Comparison of ENCODE assay signal across 8 cellular contexts in genomic region chr13:27476943-27477681, GRCh38. TPM values are rescaled to one million over a fixed set of nuclear protein-coding genes. Genes with fewer than 3 reads are reported as not detected.
DNase-seq lines count a peak whose midpoint lies in the region; ATAC-seq and TF ChIP-seq lines count a peak whose summit lies in the region.

No MANE protein-coding gene starts in this region.

- H3K27ac Mint-ChIP-seq in activated T-helper 1 cell treated with anti-CD3 and anti-CD28 coated beads, Interleukin-12 subunit alpha, Interleukin-12 subunit beta, Interleukin-2, Interleukin-4 antibody, amounts not matched to agents 30 ng/mL and 10 ng/mL and 1 ng/mL, durations not matched to agents 14 hours and 24 hours and 36 hours, result no peak overlapping the region

- H3K27me3 ChIP-seq in colonic mucosa, result no peaks in the 10 kb centered on the region

- H3K27me3 Mint-ChIP-seq in activated T-helper 1 cell treated with anti-CD3 and anti-CD28 coated beads, Interleukin-12 subunit alpha, Interleukin-12 subunit beta, Interleukin-2, Interleukin-4 antibody, amounts not matched to agents 30 ng/mL and 10 ng/mL and 1 ng/mL, durations not matched to agents 14 hours and 24 hours and 36 hours (ENCODE audit: insufficient read depth), result peaks cover 2% of the 10 kb centered on the region

- intact Hi-C loops in colonic mucosa (cut with DNase I), result no loop called here
- intact Hi-C loops in activated T-helper 1 cell treated with anti-CD3 and anti-CD28 coated beads, Interleukin-12 subunit alpha, Interleukin-12 subunit beta, Interleukin-2, Interleukin-4 antibody, amounts not matched to agents 30 ng/mL and 10 ng/mL and 1 ng/mL, durations not matched to agents 14 hours and 24 hours and 36 hours (cut with micrococcal nuclease), result no loop called here

- DNase-seq in NCI-H1105 treated with DMSO at 0.1 percent for 48 hours (lab: John Stamatoyannopoulos, UW) (peak; percentile 42), NCI-H1105 (lab: John Stamatoyannopoulos, UW) (no peak), NCI-H1436 (lab: John Stamatoyannopoulos, UW) (peak; percentile 45), coronary artery (ENCODE audit: low spot score) (peak; percentile 38), stromal cell of bone marrow (ENCODE audit: low read depth) (peak; percentile 38), colonic mucosa (no peak)
- DNase-seq in activated T-helper 1 cell treated with anti-CD3 and anti-CD28 coated beads, Interleukin-12 subunit alpha, Interleukin-12 subunit beta, Interleukin-2, Interleukin-4 antibody, amounts not matched to agents 30 ng/mL and 10 ng/mL and 1 ng/mL, durations not matched to agents 14 hours and 24 hours and 36 hours (ENCODE audit: low spot score), result no peak

- TF ChIP-seq CTCF in coronary artery (IDR thresholded peaks at IDR 0.05) (no peak), colonic mucosa (IDR thresholded peaks at IDR 0.05) (no peak)

- peaks cover 22% of the 10 kb centered on the region for H3K4me1 Mint-ChIP-seq in activated T-helper 1 cell treated with anti-CD3 and anti-CD28 coated beads, Interleukin-12 subunit alpha, Interleukin-12 subunit beta, Interleukin-2, Interleukin-4 antibody, amounts not matched to agents 30 ng/mL and 10 ng/mL and 1 ng/mL, durations not matched to agents 14 hours and 24 hours and 36 hours (ENCODE audit: low read depth)

- no peak overlapping the region for H3K27ac ChIP-seq in coronary artery
- H3K27ac ChIP-seq in colonic mucosa, result no peak overlapping the region

- H3K4me1 ChIP-seq in colonic mucosa, result no peaks in the 10 kb centered on the region

- H3K4me3 Mint-ChIP-seq in activated T-helper 1 cell treated with anti-CD3 and anti-CD28 coated beads, Interleukin-12 subunit alpha, Interleukin-12 subunit beta, Interleukin-2, Interleukin-4 antibody, amounts not matched to agents 30 ng/mL and 10 ng/mL and 1 ng/mL, durations not matched to agents 14 hours and 24 hours and 36 hours, result no peak overlapping the region

- H3K36me3 ChIP-seq in colonic mucosa, result no peaks in the 10 kb centered on the region

- no peaks in the 10 kb centered on the region for H3K36me3 Mint-ChIP-seq in activated T-helper 1 cell treated with anti-CD3 and anti-CD28 coated beads, Interleukin-12 subunit alpha, Interleukin-12 subunit beta, Interleukin-2, Interleukin-4 antibody, amounts not matched to agents 30 ng/mL and 10 ng/mL and 1 ng/mL, durations not matched to agents 14 hours and 24 hours and 36 hours (ENCODE audit: low read depth)

- no peaks in the 10 kb centered on the region for H3K9me3 ChIP-seq in colonic mucosa

- ATAC-seq in GM21717 (IDR thresholded peaks at IDR 0.05; ENCODE audit: unreplicated experiment), result peak; percentile 56

- H3K4me3 ChIP-seq in coronary artery, result no peak overlapping the region
- no peak overlapping the region for H3K4me3 ChIP-seq in colonic mucosa

- no peak overlapping the region for H3K9ac ChIP-seq in colonic mucosa (ENCODE audit: low read depth in 2 of 2, low read length in 2 of 2)

- H3K9me3 Mint-ChIP-seq in activated T-helper 1 cell treated with anti-CD3 and anti-CD28 coated beads, Interleukin-12 subunit alpha, Interleukin-12 subunit beta, Interleukin-2, Interleukin-4 antibody, amounts not matched to agents 30 ng/mL and 10 ng/mL and 1 ng/mL, durations not matched to agents 14 hours and 24 hours and 36 hours, result no peaks in the 10 kb centered on the region

RNA-seq across cellular contexts. Expression of gene MTIF3, which starts 26.7 kb away (rescaled TPM):
- total RNA-seq in colonic mucosa, result 10 to 100 TPM; 53.7 to 65.1 TPM
- total RNA-seq in activated T-helper 1 cell treated with anti-CD3 and anti-CD28 coated beads, Interleukin-12 subunit alpha, Interleukin-12 subunit beta, Interleukin-2, Interleukin-4 antibody, amounts not matched to agents 30 ng/mL and 10 ng/mL and 1 ng/mL, durations not matched to agents 14 hours and 24 hours and 36 hours, result 30.4 and 36.0 TPM in 2 replicates

RNA-seq across cellular contexts. Expression of gene GTF3A, which starts 52.7 kb away (rescaled TPM):
- total RNA-seq in colonic mucosa, result 10 to 100 TPM; 39.7 to 76.0 TPM
- 255 and 264 TPM in 2 replicates for total RNA-seq in activated T-helper 1 cell treated with anti-CD3 and anti-CD28 coated beads, Interleukin-12 subunit alpha, Interleukin-12 subunit beta, Interleukin-2, Interleukin-4 antibody, amounts not matched to agents 30 ng/mL and 10 ng/mL and 1 ng/mL, durations not matched to agents 14 hours and 24 hours and 36 hours

Comparison
In these comparisons a context has a peak if more than half of its experiments do, and no peak if none do; other contexts are left out.
1. DNase-seq: peak in NCI-H1105 treated with DMSO at 0.1 percent for 48 hours (single experiment), NCI-H1436 (single experiment), coronary artery (single experiment) and stromal cell of bone marrow (single experiment); none in NCI-H1105 (single experiment), colonic mucosa (single experiment) and activated T-helper 1 cell treated with anti-CD3 and anti-CD28 coated beads, Interleukin-12 subunit alpha, Interleukin-12 subunit beta, Interleukin-2, Interleukin-4 antibody, amounts not matched to agents 30 ng/mL and 10 ng/mL and 1 ng/mL, durations not matched to agents 14 hours and 24 hours and 36 hours (single experiment).